15 cellular contexts compared by ENCODE assay signal in the genomic region with DNA sequence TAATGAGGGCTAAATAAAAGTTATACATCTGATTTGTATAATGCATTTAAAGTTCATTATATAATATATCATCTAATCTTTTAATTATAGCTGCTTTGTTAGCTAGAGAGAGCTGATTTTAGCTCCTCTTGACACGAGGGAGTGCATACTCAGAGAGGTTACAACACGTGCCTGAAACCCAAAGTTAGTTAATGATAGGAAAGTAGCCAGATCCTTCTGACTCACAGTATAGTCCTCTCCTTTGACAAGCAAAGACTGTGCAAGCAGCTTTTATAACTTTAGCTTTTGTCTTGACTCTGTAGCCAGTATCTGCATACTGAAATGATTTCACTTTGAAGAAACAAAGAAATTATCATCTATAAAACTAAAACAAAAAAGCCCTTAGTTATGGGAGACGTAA. TPM values are rescaled to one million over a fixed set of nuclear protein-coding genes. Genes with fewer than 3 reads are reported as not detected.
DNase-seq lines count a peak whose midpoint lies in the region; ATAC-seq and TF ChIP-seq lines count a peak whose summit lies in the region.
"Had no signal": no experiment of that assay in that cellular context is flagged by ENCODE, and none has a peak within 500 bp of the region (broad histone marks: within the 10 kb centered on the region; RNA-seq: fewer than 3 reads in every experiment).

No MANE protein-coding gene starts in this region.

- H3K36me3 Mint-ChIP-seq in HFFc6 (ENCODE audit: low read depth), result no peaks in the 10 kb centered on the region
- H3K36me3 Mint-ChIP-seq: activated naive CD8-positive, alpha-beta T cell treated with anti-CD3 and anti-CD28 coated beads for 36 hours; CD8-positive, alpha-beta memory T cell; immature natural killer cell; naive thymus-derived CD8-positive, alpha-beta T cell had no signal

- H3F3A ChIP-seq in PC-9 (ENCODE audit: insufficient read depth, low read depth), result no peaks in the 10 kb centered on the region

- intact Hi-C loops in PC-9 (cut with micrococcal nuclease; ENCODE audit: unreplicated experiment), result loop anchor here (2.0 to 5.0 kb wide), 4 partner anchors 70 to 363 kb away; no protein-coding TSS in a partner anchor

- no peaks in the 10 kb centered on the region for H3K36me3 ChIP-seq in PC-9 (ENCODE audit: low read depth)

- peaks cover 6% of the 10 kb centered on the region; the same call in 1 of the 2 replicates for H3K4me1 ChIP-seq in PC-9 (replicated peaks; ENCODE audit: insufficient read depth)

- BruUV-seq in PC-9 (replicated peaks; lab: Mats Ljungman, UMichigan), result no TSS peak

- peaks cover 22% of the 10 kb centered on the region for H3K27me3 Mint-ChIP-seq in HFFc6 (ENCODE audit: insufficient read depth)
- H3K27me3 Mint-ChIP-seq: T-helper 17 cell had no signal

- TF ChIP-seq CTCF in HFFc6 (IDR thresholded peaks at IDR 0.05) (no peak), PC-9 (conservative IDR thresholded peaks at IDR 0.05) (no peak)

- no peak overlapping the region for H3K27ac Mint-ChIP-seq in HFFc6
- H3K27ac Mint-ChIP-seq: activated naive CD8-positive, alpha-beta T cell treated with anti-CD3 and anti-CD28 coated beads for 36 hours; CD8-positive, alpha-beta memory T cell; endodermal cell; immature natural killer cell; naive thymus-derived CD8-positive, alpha-beta T cell; T-helper 17 cell had no signal

- ATAC-seq in HG03139 (IDR thresholded peaks at IDR 0.05; ENCODE audit: unreplicated experiment) (no peak), GM19395 (IDR thresholded peaks at IDR 0.05; ENCODE audit: unreplicated experiment) (no peak)
- ATAC-seq: naive thymus-derived CD8-positive, alpha-beta T cell; T-helper 17 cell had no signal

- in situ Hi-C loops in G401 (cut with HindIII; ENCODE audit: low sequenced_read_pairs), result loop anchor here (25.0 kb wide), 1 partner anchor 235 kb away; no protein-coding TSS in a partner anchor

- CTCF ChIA-PET in PC-9 (lab: Charles Lee), result interaction anchor here (0.9 to 1.7 kb wide), 4 partner anchors 9 to 302 kb away, joined by 3 to 7 read pairs (median 5); a partner anchor contains a TSS

- H3K9me3 ChIP-seq in PC-9 (ENCODE audit: insufficient read depth, low read depth), result no peaks in the 10 kb centered on the region

- 0 out of 2 replicates have a peak overlapping the region, but pooled peaks have one; percentile 5 for H3K4me2 ChIP-seq in PC-9

- DNase-seq in EL (peak; percentile 23), HFFc6 (peak; percentile 42), PC-9 (peak in 1 of 2 experiments; percentile 68), foreskin melanocyte (peak; percentile 40), G401 (ENCODE audit: low spot score) (no peak)
- DNase-seq in activated naive CD4-positive, alpha-beta T cell treated with Interleukin-2 at 50 U/mL for 16 hours, result no peak
- DNase-seq: activated naive CD8-positive, alpha-beta T cell treated with anti-CD3 and anti-CD28 coated beads for 36 hours; CD8-positive, alpha-beta memory T cell; endodermal cell; immature natural killer cell; naive thymus-derived CD8-positive, alpha-beta T cell; NCI-H2227 treated with DMSO at 0.1 percent for 48 hours; T-helper 17 cell had no signal

- POLR2A ChIA-PET in PC-9 (lab: Charles Lee; ENCODE audit: unreplicated experiment), result no interaction called here

- H3K4me3 Mint-ChIP-seq in HFFc6, result no peak overlapping the region
- H3K4me3 Mint-ChIP-seq: activated naive CD8-positive, alpha-beta T cell treated with anti-CD3 and anti-CD28 coated beads for 36 hours; CD8-positive, alpha-beta memory T cell; endodermal cell; immature natural killer cell; naive thymus-derived CD8-positive, alpha-beta T cell; T-helper 17 cell had no signal

- H3K9me2 ChIP-seq in PC-9 (ENCODE audit: insufficient read depth), result no peaks in the 10 kb centered on the region

- no peaks in the 10 kb centered on the region for H3K9me3 Mint-ChIP-seq in HFFc6
- H3K9me3 Mint-ChIP-seq: activated naive CD8-positive, alpha-beta T cell treated with anti-CD3 and anti-CD28 coated beads for 36 hours; CD8-positive, alpha-beta memory T cell; endodermal cell; immature natural killer cell; naive thymus-derived CD8-positive, alpha-beta T cell had no signal

- H3K4me1 Mint-ChIP-seq in HFFc6 (ENCODE audit: low read depth), result peaks cover 12% of the 10 kb centered on the region; the same call in 1 of the 2 replicates
- H3K4me1 Mint-ChIP-seq: endodermal cell had no signal

- no peaks in the 10 kb centered on the region for H4K20me1 ChIP-seq in PC-9 (ENCODE audit: insufficient read depth)

- H3K27me3 ChIP-seq in PC-9 (ENCODE audit: insufficient read depth, low read depth), result no peaks in the 10 kb centered on the region

- H3K27ac ChIP-seq in PC-9, result no peak overlapping the region

- H2AFZ ChIP-seq in PC-9, result no peak overlapping the region

- no peaks in the 10 kb centered on the region for H3K79me2 ChIP-seq in PC-9 (ENCODE audit: low read depth)

- no peak overlapping the region for H3K4me3 ChIP-seq in PC-9

RNA-seq across cellular contexts. Expression of a gene that starts 13.3 kb away (rescaled TPM):
- not detected for total RNA-seq in HFFc6 (2021; fragmentation: NEBNext Ultra II Directional; extraction: Animal tissue kit (Norgen Biotek cat#: 25700))
- not detected in 2 replicates for total RNA-seq in PC-9 (2021)
- total RNA-seq in G401 (2014; rRNA removed; shearing (Covaris generic)), result not detected in 2 replicates
- total RNA-seq: activated naive CD8-positive, alpha-beta T cell treated with anti-CD3 and anti-CD28 coated beads for 36 hours; CD8-positive, alpha-beta memory T cell; endodermal cell; naive thymus-derived CD8-positive, alpha-beta T cell; T-helper 17 cell had no signal

RNA-seq across cellular contexts. Expression of a gene that starts 49.6 kb away (rescaled TPM):
- 10 to 100 TPM; 27.3 to 38.4 (median 31.3) TPM for total RNA-seq in HFFc6 (2021; fragmentation: NEBNext Ultra II Directional; extraction: Animal tissue kit (Norgen Biotek cat#: 25700))
- total RNA-seq in PC-9 (2021), result 28.3 and 33.1 TPM in 2 replicates
- 28.3 and 32.3 TPM in 2 replicates for total RNA-seq in G401 (2014; rRNA removed; shearing (Covaris generic))

Comparison
In these comparisons a context has a peak if more than half of its experiments do, and no peak if none do; other contexts are left out.
1. DNase-seq: peak in EL (single experiment), HFFc6 (single experiment) and foreskin melanocyte (single experiment); none in activated naive CD4-positive, alpha-beta T cell treated with Interleukin-2 at 50 U/mL for 16 hours (single experiment) and G401 (single experiment).